8 cellular contexts compared by ENCODE assay signal in genomic region chr10:14074062-14074884, GRCh38.
DNase-seq lines count a peak whose midpoint lies in the region; ATAC-seq, FAIRE-seq and TF ChIP-seq lines count a peak whose summit lies in the region.

No MANE protein-coding gene starts in this region.

- H3K9me3 ChIP-seq in osteoblast (ENCODE audit: low read depth, low read length): peaks cover 5% of the 10 kb centered on the region

- H3K27ac ChIP-seq in osteoblast (ENCODE audit: low read depth, low read length): peak overlapping the region; percentile 97

- no peaks in the 10 kb centered on the region for H3K79me2 ChIP-seq in osteoblast (ENCODE audit: insufficient read depth, low read length)

- TF ChIP-seq CTCF in epithelial cell of esophagus (IDR thresholded peaks at IDR 0.05; ENCODE audit: insufficient read depth, low read depth, low read length, missing control alignments): no peak
- TF ChIP-seq CTCF in osteoblast (IDR thresholded peaks at IDR 0.05; ENCODE audit: extremely low read depth, low read depth, low read length): no peak

- H3K4me1 ChIP-seq in osteoblast (ENCODE audit: insufficient read depth, low read length): peaks cover 25% of the 10 kb centered on the region

- H3K27me3 ChIP-seq in osteoblast (ENCODE audit: insufficient read depth, low read length): no peaks in the 10 kb centered on the region

- H2AFZ ChIP-seq in osteoblast (ENCODE audit: low read length): peak overlapping the region; percentile 54

- no peaks in the 10 kb centered on the region for H3K36me3 ChIP-seq in osteoblast (ENCODE audit: insufficient read depth, low read length)

- H4K20me1 ChIP-seq in osteoblast (ENCODE audit: insufficient read depth, low read length): no peaks in the 10 kb centered on the region

- peak overlapping the region; percentile 74 for H3K4me2 ChIP-seq in osteoblast (ENCODE audit: insufficient read depth, low read length)

- no peak for ATAC-seq in HG03196 (IDR thresholded peaks at IDR 0.05; ENCODE audit: unreplicated experiment)

- no peak for FAIRE-seq in GM19239 (lab: Jason Lieb, UNC)

- peak; percentile 22 for DNase-seq in DMS79 (lab: John Stamatoyannopoulos, UW)
- DNase-seq in NCI-H446 (lab: John Stamatoyannopoulos, UW): peak; percentile 45 to 92
- DNase-seq in epithelial cell of esophagus (ENCODE audit: low read depth): peak; percentile 99
- DNase-seq in osteoblast (ENCODE audit: insufficient read length, low spot score, missing footprints): peak; percentile 92
- no peak for DNase-seq in activated gamma-delta T cell (lab: John Stamatoyannopoulos, UW)
- DNase-seq in GM19239 (ENCODE audit: insufficient read length, low spot score): no peak
- DNase-seq in ecto neural progenitor cell (ENCODE audit: low spot score): no peak

- H3K4me3 ChIP-seq in epithelial cell of esophagus (ENCODE audit: low read length) (peak overlapping the region; percentile 8), osteoblast (ENCODE audit: insufficient read depth, low read length) (peak overlapping the region; percentile 42)

Comparison
In these comparisons a context has a peak if more than half of its experiments do, and no peak if none do; other contexts are left out.
1. DNase-seq: peak in DMS79 (single experiment), NCI-H446 (2 of 2), epithelial cell of esophagus (single experiment) and osteoblast (single experiment); none in activated gamma-delta T cell (single experiment), GM19239 (single experiment) and ecto neural progenitor cell (single experiment).